ENCODE assay signal across 1 cellular context in the genomic region with DNA sequence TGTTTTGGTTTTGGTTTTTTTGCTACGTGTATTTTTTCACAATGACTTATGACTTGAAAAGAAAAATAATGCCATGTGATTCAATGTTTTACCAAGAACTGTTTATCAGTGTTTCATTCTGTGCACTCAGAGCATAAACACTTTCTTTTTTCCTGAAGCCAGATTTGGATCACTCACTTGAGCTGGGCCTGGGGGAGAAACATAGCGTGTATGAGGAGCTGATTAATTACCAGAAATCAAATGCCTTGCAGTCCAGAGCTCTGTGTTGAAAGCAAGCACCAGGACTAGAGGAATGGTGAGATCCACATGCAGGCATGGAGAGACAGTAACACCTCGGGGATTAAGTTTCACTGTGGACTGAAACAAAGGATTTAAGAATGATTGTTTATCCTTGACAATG.
TF ChIP-seq lines count a peak whose summit lies in the region.

No MANE protein-coding gene starts in this region.

TF ChIP-seq in SK-N-SH, 30 proteins besides CTCF, POLR2A, EP300 and RAD21 (continued from another document):
- TF ChIP-seq, protein P1, sequence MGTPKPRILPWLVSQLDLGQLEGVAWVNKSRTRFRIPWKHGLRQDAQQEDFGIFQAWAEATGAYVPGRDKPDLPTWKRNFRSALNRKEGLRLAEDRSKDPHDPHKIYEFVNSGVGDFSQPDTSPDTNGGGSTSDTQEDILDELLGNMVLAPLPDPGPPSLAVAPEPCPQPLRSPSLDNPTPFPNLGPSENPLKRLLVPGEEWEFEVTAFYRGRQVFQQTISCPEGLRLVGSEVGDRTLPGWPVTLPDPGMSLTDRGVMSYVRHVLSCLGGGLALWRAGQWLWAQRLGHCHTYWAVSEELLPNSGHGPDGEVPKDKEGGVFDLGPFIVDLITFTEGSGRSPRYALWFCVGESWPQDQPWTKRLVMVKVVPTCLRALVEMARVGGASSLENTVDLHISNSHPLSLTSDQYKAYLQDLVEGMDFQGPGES (IDR thresholded peaks at IDR 0.05; ENCODE audit: low read depth, low read length): no peak
- TF ChIP-seq ELF1 (IDR thresholded peaks at IDR 0.05): no peak
- TF ChIP-seq TAF1 (IDR thresholded peaks at IDR 0.05; ENCODE audit: borderline replicate concordance, low read depth, low read length): no peak
